ENCODE assay signal across 14 cellular contexts in the genomic region with DNA sequence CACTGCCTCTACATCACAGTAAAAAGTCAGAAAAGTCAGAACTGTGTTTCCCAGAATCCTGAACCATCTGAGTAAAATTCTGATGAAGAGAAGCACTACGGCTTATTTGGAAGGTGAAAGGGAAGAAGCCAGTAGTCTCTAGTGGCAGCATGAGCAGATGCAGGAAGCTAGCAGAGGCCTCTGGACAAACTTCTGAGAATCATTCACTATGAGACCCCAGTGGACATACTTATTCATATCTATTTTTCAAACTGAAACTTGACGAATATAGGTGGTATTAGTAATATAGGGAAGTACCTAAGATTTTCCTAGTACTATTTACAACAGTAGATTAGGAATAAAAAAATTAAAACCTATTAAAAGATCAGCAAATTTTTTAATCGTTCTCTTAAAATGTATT.
A peak's percentile ranks its signal among the peaks of the same experiment; 100 is the strongest.
DNase-seq lines count a peak whose midpoint lies in the region; ATAC-seq, FAIRE-seq and TF ChIP-seq lines count a peak whose summit lies in the region.
"Had no signal": no experiment of that assay in that cellular context is flagged by ENCODE, and none has a peak within 500 bp of the region (broad histone marks: within the 10 kb centered on the region; RNA-seq: fewer than 3 reads in every experiment).

No MANE protein-coding gene starts in this region.

- no peaks in the 10 kb centered on the region for H3K36me3 ChIP-seq in pancreas
- H3K36me3 ChIP-seq: SJSA1, upper lobe of left lung had no signal

- H3K9me3 ChIP-seq in pancreas, result no peaks in the 10 kb centered on the region
- H3K9me3 ChIP-seq: Caco-2, SJSA1, upper lobe of left lung had no signal

- FAIRE-seq in pancreas (lab: Jason Lieb, UNC), result peak; percentile 9
- no peak for FAIRE-seq in urothelium cell line (lab: Jason Lieb, UNC)

- DNase-seq in pancreas (no peak), urothelium cell line (ENCODE audit: low spot score) (no peak), Right ventricle myocardium superior (no peak), left ventricle myocardium superior (no peak)
- DNase-seq: activated CD4-positive, alpha-beta T cell treated with anti-CD3 and anti-CD28 coated beads, Interleukin-2, amount 50 U/mL, for 48 hours; activated naive CD8-positive, alpha-beta T cell treated with anti-CD3 and anti-CD28 coated beads, Interleukin-2, amount 10 ng/mL, durations not matched to agents 7 days and 5 days; Caco-2; GM23248; NCI-H446 treated with DMSO at 0.1 percent for 48 hours; upper lobe of left lung had no signal

- H3K27me3 ChIP-seq in pancreas, result no peaks in the 10 kb centered on the region
- H3K27me3 ChIP-seq: SJSA1, upper lobe of left lung had no signal

- no peak overlapping the region for H3K4me3 ChIP-seq in pancreas
- H3K4me3 ChIP-seq: GM23248, SJSA1, upper lobe of left lung had no signal

- H3K27ac ChIP-seq in pancreas, result no peak overlapping the region
- H3K27ac ChIP-seq: GM23248, SJSA1, upper lobe of left lung had no signal

- intact Hi-C loops in pancreas (cut with DNase I) (no loop called here), Right ventricle myocardium superior (cut with DNase I) (no loop called here), left ventricle myocardium superior (cut with micrococcal nuclease) (no loop called here)

- H3K4me1 ChIP-seq in pancreas, result no peaks in the 10 kb centered on the region
- H3K4me1 ChIP-seq: Caco-2, SJSA1, upper lobe of left lung had no signal

- no peak for TF ChIP-seq CTCF in pancreas (IDR thresholded peaks at IDR 0.05)

- 72 to 77% methylated on average over 3 of the region's 3 CpGs for WGBS in pancreas, 2 donors

- ATAC-seq in GM18868 (IDR thresholded peaks at IDR 0.05; ENCODE audit: unreplicated experiment) (peak; percentile 76), GM21528 (IDR thresholded peaks at IDR 0.05; ENCODE audit: low FRiP score, unreplicated experiment) (peak; percentile 82), HG03066 (IDR thresholded peaks at IDR 0.05; ENCODE audit: low read depth, unreplicated experiment) (peak; percentile 68), pancreas (no peak), Right ventricle myocardium superior (ENCODE audit: poor library complexity) (no peak), left ventricle myocardium superior (no peak)

Comparison
In these comparisons a context has a peak if more than half of its experiments do, and no peak if none do; other contexts are left out.
1. ATAC-seq: peak in GM18868 (single experiment), GM21528 (single experiment) and HG03066 (single experiment); none in pancreas (0 of 4), Right ventricle myocardium superior (single experiment) and left ventricle myocardium superior (single experiment).